9 cellular contexts compared by ENCODE assay signal in the genomic region with DNA sequence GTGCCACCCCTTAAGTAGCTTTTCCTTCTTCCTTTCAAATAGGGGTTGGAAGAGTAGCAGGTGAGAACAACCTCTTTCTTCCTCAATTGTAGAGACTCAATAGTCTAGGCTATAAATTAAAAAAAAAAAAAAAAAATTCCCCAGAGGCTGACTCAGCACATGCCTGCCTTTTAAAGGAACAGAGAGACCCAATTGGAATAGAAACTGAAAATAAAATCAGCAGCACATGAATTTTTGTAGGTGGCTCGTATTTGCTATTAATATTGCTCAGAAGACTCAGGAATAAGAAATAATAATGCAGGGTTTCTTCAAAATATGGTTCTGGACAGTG. TPM values are rescaled to one million over a fixed set of nuclear protein-coding genes. Genes with fewer than 3 reads are reported as not detected.
DNase-seq lines count a peak whose midpoint lies in the region; ATAC-seq and TF ChIP-seq lines count a peak whose summit lies in the region.
"Had no signal": no experiment of that assay in that cellular context is flagged by ENCODE, and none has a peak within 500 bp of the region (broad histone marks: within the 10 kb centered on the region; RNA-seq: fewer than 3 reads in every experiment).

No MANE protein-coding gene starts in this region.

- peak; percentile 51 for DNase-seq in astrocyte of the spinal cord (ENCODE audit: low read depth, low spot score)
- DNase-seq in memory B cell (ENCODE audit: low spot score in 2 of 2) = peak in 1 of 2 donors; percentile 59
- no peak for DNase-seq in endodermal cell
- no peak for DNase-seq in NCI-H524 (lab: John Stamatoyannopoulos, UW)

- H3K4me3 Mint-ChIP-seq in memory B cell (peak overlapping the region; percentile 63), endodermal cell (no peak overlapping the region)

- H3K9me3 ChIP-seq in endodermal cell (ENCODE audit: control insufficient read depth, low read length) = no peaks in the 10 kb centered on the region
- H3K9me3 ChIP-seq: SJSA1 had no signal

- no peaks in the 10 kb centered on the region for H3K9me3 Mint-ChIP-seq in memory B cell
- no peaks in the 10 kb centered on the region for H3K9me3 Mint-ChIP-seq in endodermal cell

- ATAC-seq in GM18511 (IDR thresholded peaks at IDR 0.05; ENCODE audit: unreplicated experiment) = peak; percentile 58
- peak; percentile 78 for ATAC-seq in memory B cell (ENCODE audit: low read depth)
- no peak for ATAC-seq in GM21390 (IDR thresholded peaks at IDR 0.05; ENCODE audit: unreplicated experiment)
- ATAC-seq in HG02870 (IDR thresholded peaks at IDR 0.05; ENCODE audit: unreplicated experiment) = no peak

- H3K9ac ChIP-seq in KMS-11 (peak overlapping the region; percentile 23; the same call in 1 of the 2 replicates), endodermal cell (ENCODE audit: extremely low read depth, low read length, poor library complexity, severe bottlenecking) (no peak overlapping the region)

- peaks cover 100% of the 10 kb centered on the region for H3K79me2 ChIP-seq in KMS-11 (ENCODE audit: insufficient read depth, low read depth)

- peaks cover 28% of the 10 kb centered on the region for H4K20me1 ChIP-seq in KMS-11 (ENCODE audit: insufficient read depth)

- H3K4me3 ChIP-seq in KMS-11 (IDR thresholded peaks at IDR 0.05; ENCODE audit: insufficient read depth, low read depth, low read length) = no peak overlapping the region
- peak overlapping the region; percentile 3 for H3K4me3 ChIP-seq in astrocyte of the spinal cord (ENCODE audit: low read depth, low read length)
- no peak overlapping the region for H3K4me3 ChIP-seq in endodermal cell (ENCODE audit: low read length)
- H3K4me3 ChIP-seq: SJSA1 had no signal

- peaks cover 56% of the 10 kb centered on the region for H3K4me1 Mint-ChIP-seq in memory B cell
- peaks cover 64% of the 10 kb centered on the region for H3K4me1 Mint-ChIP-seq in endodermal cell

- H3K27me3 Mint-ChIP-seq in memory B cell (no peaks in the 10 kb centered on the region), endodermal cell (ENCODE audit: insufficient read depth) (peaks cover 8% of the 10 kb centered on the region)

- H3K27me3 ChIP-seq in KMS-11 (ENCODE audit: insufficient read depth, low read depth) (no peaks in the 10 kb centered on the region), endodermal cell (ENCODE audit: control insufficient read depth, insufficient read depth, low read length, poor library complexity, severe bottlenecking) (no peaks in the 10 kb centered on the region)
- H3K27me3 ChIP-seq: SJSA1 had no signal

- H3K36me3 Mint-ChIP-seq in memory B cell (no peaks in the 10 kb centered on the region), endodermal cell (ENCODE audit: low read depth) (peaks cover 7% of the 10 kb centered on the region)

- TF ChIP-seq CTCF in KMS-11 (conservative IDR thresholded peaks at IDR 0.05; ENCODE audit: low read depth, low read length) (no peak), astrocyte of the spinal cord (IDR thresholded peaks at IDR 0.05; ENCODE audit: low read depth, low read length) (no peak), endodermal cell (conservative IDR thresholded peaks at IDR 0.05) (no peak)

- in situ Hi-C loops in astrocyte of the spinal cord (cut with HindIII; ENCODE audit: low sequenced_read_pairs) = no loop called here

- H3K27ac ChIP-seq in KMS-11 (peak overlapping the region; percentile 57), endodermal cell (ENCODE audit: low read depth, low read length) (no peak overlapping the region)
- H3K27ac ChIP-seq: SJSA1 had no signal

- H3K4me1 ChIP-seq in KMS-11 (ENCODE audit: low read depth, poor library complexity, severe bottlenecking) (peaks cover 100% of the 10 kb centered on the region), endodermal cell (ENCODE audit: control insufficient read depth, insufficient read depth, low read length) (peaks cover 7% of the 10 kb centered on the region)

- H3K4me2 ChIP-seq in KMS-11 = peak overlapping the region; percentile 88

- no peak overlapping the region for H2AFZ ChIP-seq in KMS-11 (ENCODE audit: low read depth)

- H3K27ac Mint-ChIP-seq in memory B cell (peak overlapping the region; percentile 65), endodermal cell (no peak overlapping the region)

- H3K36me3 ChIP-seq in KMS-11 (ENCODE audit: insufficient read depth) = no peaks in the 10 kb centered on the region
- peaks cover 8% of the 10 kb centered on the region for H3K36me3 ChIP-seq in endodermal cell (ENCODE audit: control insufficient read depth, insufficient read depth, low read length)

- WGBS in endodermal cell (ENCODE audit: insufficient coverage in 1 of 2, insufficient read length in 1 of 2), 2 experiments = 66 to 89% methylated on average over 1 of the region's 1 CpG

RNA-seq across cellular contexts. Expression of gene TOP1, which starts 19.3 kb away (rescaled TPM):
- total RNA-seq in endodermal cell = 10 to 100 TPM; 78.8 to 82.5 TPM
- 91.0 TPM for polyA plus RNA-seq in endodermal cell (2013, experiment 1 of 2)
- polyA plus RNA-seq in endodermal cell (2013, experiment 2 of 2) = 88.9 TPM

Comparison
In these comparisons a context has a peak if more than half of its experiments do, and no peak if none do; other contexts are left out.
1. ATAC-seq: peak in GM18511 (single experiment) and memory B cell (single experiment); none in GM21390 (single experiment) and HG02870 (single experiment).